ENCODE assay signal across 8 cellular contexts in genomic region chr18:13611616-13612110, GRCh38.
DNase-seq lines count a peak whose midpoint lies in the region; ATAC-seq, FAIRE-seq and TF ChIP-seq lines count a peak whose summit lies in the region.

No MANE protein-coding gene starts in this region.

- TF ChIP-seq POLR2A in adrenal gland (IDR thresholded peaks at IDR 0.05) (no peak), sigmoid colon (IDR thresholded peaks at IDR 0.05) (no peak)

- H3K9me3 ChIP-seq in adrenal gland (replicated peaks in 1 of 3) (no peaks in the 10 kb centered on the region), sigmoid colon (no peaks in the 10 kb centered on the region)

- peak overlapping the region; percentile 42 for H3K4me3 ChIP-seq in AG04449 (ENCODE audit: low read depth, low read length)
- peak overlapping the region in 1 of 4 donors; percentile 33 for H3K4me3 ChIP-seq in adrenal gland
- peak overlapping the region; percentile 22 to 46 (median 42) for H3K4me3 ChIP-seq in sigmoid colon

- peaks cover 35% of the 10 kb centered on the region for H3K27me3 Mint-ChIP-seq in progenitor cell of endocrine pancreas

- intact Hi-C loops in adrenal gland (cut with DNase I) (no loop called here), left ventricle myocardium superior (cut with micrococcal nuclease) (loop anchor here (10.0 kb wide), 1 partner anchor 57 kb away; no protein-coding TSS in a partner anchor), sigmoid colon (cut with DNase I) (loop anchor here (5.0 to 10.0 kb wide), 3 partner anchors 49 to 394 kb away; partner anchors contain the start of genes FAM210A, LDLRAD4 and RNMT)

- FAIRE-seq in HTR-8/SVneo (lab: Jason Lieb, UNC) = no peak

- H3K4me1 Mint-ChIP-seq in progenitor cell of endocrine pancreas (ENCODE audit: low read depth) = no peaks in the 10 kb centered on the region

- CTCF ChIA-PET in AG04449 (lab: Yijun Ruan, JAX) = interaction anchor here (1.3 to 1.4 kb wide), 2 partner anchors 81 to 395 kb away, joined by 3 read pairs; no protein-coding TSS in a partner anchor

- no peak for TF ChIP-seq EP300 in sigmoid colon (IDR thresholded peaks at IDR 0.05)

- H3K4me1 ChIP-seq in adrenal gland (replicated peaks in 1 of 2) (peaks cover 4 to 25% of the 10 kb centered on the region in 2 donors), sigmoid colon (peaks cover 0 to 56% (median 28%) of the 10 kb centered on the region in 4 donors)

- TF ChIP-seq CTCF in AG04449 (IDR thresholded peaks at IDR 0.05; ENCODE audit: insufficient read depth, low read length, missing control alignments) = no peak
- TF ChIP-seq CTCF in adrenal gland (IDR thresholded peaks at IDR 0.05) = no peak
- no peak for TF ChIP-seq CTCF in sigmoid colon (IDR thresholded peaks at IDR 0.05)
- no peak for TF ChIP-seq CTCF in progenitor cell of endocrine pancreas (IDR thresholded peaks at IDR 0.05; ENCODE audit: unreplicated experiment)

- 26 to 47% (median 39%) methylated on average over 10 to 24 of the region's 24 CpGs for WGBS in adrenal gland, 4 donors
- WGBS in sigmoid colon, 2 donors = 29 to 74% methylated on average over 24 of the region's 24 CpGs

- POLR2A ChIA-PET in AG04449 (lab: Yijun Ruan, JAX) = no interaction called here

- H3K36me3 Mint-ChIP-seq in progenitor cell of endocrine pancreas (ENCODE audit: insufficient read depth) = no peaks in the 10 kb centered on the region

- no peak overlapping the region for H3K4me3 Mint-ChIP-seq in progenitor cell of endocrine pancreas (ENCODE audit: low read depth)

- no peaks in the 10 kb centered on the region for H3K9me3 Mint-ChIP-seq in progenitor cell of endocrine pancreas (ENCODE audit: low read depth)

- ATAC-seq in GM18909 (IDR thresholded peaks at IDR 0.05; ENCODE audit: poor library complexity, unreplicated experiment) (peak; percentile 4), HG03571 (IDR thresholded peaks at IDR 0.05; ENCODE audit: unreplicated experiment) (peak; percentile 4), left ventricle myocardium superior (peak; percentile 84)

- H3K36me3 ChIP-seq in adrenal gland (replicated peaks in 1 of 2) (no peaks in the 10 kb centered on the region), sigmoid colon (no peaks in the 10 kb centered on the region)

- H3K27ac ChIP-seq in adrenal gland (peak overlapping the region in 2 of 5 donors; percentile 74), sigmoid colon (peak overlapping the region; percentile 63 to 80 (median 72))

- DNase-seq in AG04449 (ENCODE audit: low read depth, low spot score) = no peak
- peak in 4 of 7 donors; percentile 32 to 64 (median 34) for DNase-seq in adrenal gland
- DNase-seq in left ventricle myocardium superior = peak; percentile 83
- DNase-seq in sigmoid colon = peak; percentile 74
- DNase-seq in progenitor cell of endocrine pancreas (ENCODE audit: low spot score, unreplicated experiment) = no peak
- no peak for DNase-seq in HTR-8/SVneo (ENCODE audit: insufficient read length, low spot score)

- H3K27me3 ChIP-seq in adrenal gland (no peaks in the 10 kb centered on the region), sigmoid colon (no peaks in the 10 kb centered on the region)

- no peak overlapping the region for H3K27ac Mint-ChIP-seq in progenitor cell of endocrine pancreas

Comparison
In these comparisons a context has a peak if more than half of its experiments do, and no peak if none do; other contexts are left out.
1. DNase-seq: peak in adrenal gland (4 of 7), left ventricle myocardium superior (single experiment) and sigmoid colon (single experiment); none in AG04449 (single experiment), progenitor cell of endocrine pancreas (single experiment) and HTR-8/SVneo (single experiment).
2. ATAC-seq: peak in every context shown above with its lines; median percentile 84 in left ventricle myocardium superior; 4 in GM18909; 4 in HG03571.
3. intact Hi-C loops: an anchor here in left ventricle myocardium superior (10.0 kb wide) and sigmoid colon (5.0 to 10.0 kb wide); none called in adrenal gland.